Comparison of ENCODE assay signal across 8 cellular contexts in genomic region chr4:185219551-185220344, GRCh38. TPM values are rescaled to one million over a fixed set of nuclear protein-coding genes. Genes with fewer than 3 reads are reported as not detected.
A peak's percentile ranks its signal among the peaks of the same experiment; 100 is the strongest.
DNase-seq lines count a peak whose midpoint lies in the region; FAIRE-seq and TF ChIP-seq lines count a peak whose summit lies in the region.

No MANE protein-coding gene starts in this region.

- DNase-seq in GM12892 (ENCODE audit: insufficient read length) (no peak), H4 (ENCODE audit: low spot score) (peak; percentile 44), NCI-H446 treated with DMSO at 0.1 percent for 48 hours (lab: John Stamatoyannopoulos, UW) (peak; percentile 61), foreskin fibroblast (peak; percentile 70 to 83), NCI-H2196 treated with DMSO at 0.1 percent for 48 hours (lab: John Stamatoyannopoulos, UW; ENCODE audit: unreplicated experiment) (no peak), SHP77 treated with DMSO at 0.1 percent for 48 hours (lab: John Stamatoyannopoulos, UW) (no peak), NCI-H2081 treated with DMSO at 0.1 percent for 48 hours (lab: John Stamatoyannopoulos, UW) (no peak), NCI-H2107 (lab: John Stamatoyannopoulos, UW) (no peak)

- FAIRE-seq in GM12892 (lab: Jason Lieb, UNC) = peak; percentile 70

- no peak overlapping the region for H3K4me3 ChIP-seq in foreskin fibroblast (ENCODE audit: low read depth in 1 of 2, low read length in 2 of 2)

- no peak for TF ChIP-seq POLR2A in GM12892 (IDR thresholded peaks at IDR 0.05; ENCODE audit: low read depth, low read length)

- TF ChIP-seq CTCF in foreskin fibroblast (IDR thresholded peaks at IDR 0.05; ENCODE audit: low read depth, low read length) = no peak

RNA-seq across cellular contexts. Expression of gene SNX25, which starts 10.3 kb away (rescaled TPM):
- 91.6 TPM for polyA plus RNA-seq in GM12892 (2012; ENCODE audit: missing spikeins)
- total RNA-seq in H4 (2014; rRNA removed; shearing (Covaris generic)) = 8.3 and 8.8 TPM in 2 replicates

RNA-seq across cellular contexts. Expression of gene CFAP97, which starts 15.9 kb away (rescaled TPM):
- 33.4 TPM for polyA plus RNA-seq in GM12892 (2012; ENCODE audit: missing spikeins)
- total RNA-seq in H4 (2014; rRNA removed; shearing (Covaris generic)) = 17.6 and 27.7 TPM in 2 replicates

Comparison
In these comparisons a context has a peak if more than half of its experiments do, and no peak if none do; other contexts are left out.
1. DNase-seq: peak in H4 (single experiment), NCI-H446 treated with DMSO at 0.1 percent for 48 hours (single experiment) and foreskin fibroblast (2 of 2); none in GM12892 (single experiment), NCI-H2196 treated with DMSO at 0.1 percent for 48 hours (single experiment), SHP77 treated with DMSO at 0.1 percent for 48 hours (single experiment), NCI-H2081 treated with DMSO at 0.1 percent for 48 hours (single experiment) and NCI-H2107 (single experiment).